In the genomic region with DNA sequence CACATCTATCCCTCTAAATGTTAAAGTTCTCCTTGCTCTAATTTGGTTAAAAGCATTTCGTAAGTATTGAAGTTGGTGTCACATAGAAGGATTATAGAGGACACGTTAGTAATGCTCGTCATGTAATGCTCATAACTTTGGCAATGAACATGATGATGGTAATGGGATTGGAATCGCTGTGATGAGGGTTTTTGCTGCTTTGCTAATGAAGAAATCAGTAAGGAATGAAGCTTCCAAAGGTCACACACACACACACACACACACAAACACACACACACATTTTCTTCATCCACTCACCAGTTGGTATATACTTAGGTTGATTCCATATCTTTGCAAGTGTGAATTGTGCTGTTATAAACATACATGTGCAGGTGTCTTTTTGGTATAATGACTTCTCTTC, we compare ENCODE assay signal across 38 cellular contexts. TPM values are rescaled to one million over a fixed set of nuclear protein-coding genes. Genes with fewer than 3 reads are reported as not detected.
"Had no signal": no experiment of that assay in that cellular context is flagged by ENCODE, and none has a peak within 500 bp of the region (broad histone marks: within the 10 kb centered on the region; RNA-seq: fewer than 3 reads in every experiment).

No MANE protein-coding gene starts in this region.

- H3K36me3 ChIP-seq: MG63 had no signal

- H3K4me3 ChIP-seq: MG63 had no signal

- DNase-seq: Karpas-422, Kasumi-1, MG63, MM.1S, MV-4-11, NCI-H1048, NCI-H1092, NCI-H1092 treated with DMSO at 0.1 percent for 48 hours, NCI-H1105, NCI-H1105 treated with DMSO at 0.1 percent for 48 hours, NCI-H1417, NCI-H1417 treated with DMSO at 0.1 percent for 48 hours, NCI-H1436, NCI-H1436 treated with DMSO at 0.1 percent for 48 hours, NCI-H146, NCI-H1694, NCI-H1694 treated with DMSO at 0.1 percent for 48 hours, NCI-H187, NCI-H187 treated with DMSO at 0.1 percent for 48 hours, NCI-H1930, NCI-H2029, NCI-H2029 treated with DMSO at 0.1 percent for 48 hours, NCI-H2081, NCI-H2081 treated with DMSO at 0.1 percent for 48 hours, NCI-H2107, NCI-H2171, NCI-H2171 treated with DMSO at 0.1 percent for 48 hours, NCI-H2227 treated with DMSO at 0.1 percent for 48 hours, NCI-H226, NCI-H345, NCI-H446, NCI-H446 treated with DMSO at 0.1 percent for 48 hours, NCI-H510A, NCI-H510A treated with DMSO at 0.1 percent for 48 hours had no signal

- H3K27me3 ChIP-seq: MG63 had no signal

- H3K9me3 ChIP-seq: MG63 had no signal

RNA-seq across cellular contexts. Expression of a gene that starts 36.8 kb away (rescaled TPM):
- total RNA-seq: LHCN-M2, M059J, MCF 10A, NCI-H460 had no signal
